In the genomic region with DNA sequence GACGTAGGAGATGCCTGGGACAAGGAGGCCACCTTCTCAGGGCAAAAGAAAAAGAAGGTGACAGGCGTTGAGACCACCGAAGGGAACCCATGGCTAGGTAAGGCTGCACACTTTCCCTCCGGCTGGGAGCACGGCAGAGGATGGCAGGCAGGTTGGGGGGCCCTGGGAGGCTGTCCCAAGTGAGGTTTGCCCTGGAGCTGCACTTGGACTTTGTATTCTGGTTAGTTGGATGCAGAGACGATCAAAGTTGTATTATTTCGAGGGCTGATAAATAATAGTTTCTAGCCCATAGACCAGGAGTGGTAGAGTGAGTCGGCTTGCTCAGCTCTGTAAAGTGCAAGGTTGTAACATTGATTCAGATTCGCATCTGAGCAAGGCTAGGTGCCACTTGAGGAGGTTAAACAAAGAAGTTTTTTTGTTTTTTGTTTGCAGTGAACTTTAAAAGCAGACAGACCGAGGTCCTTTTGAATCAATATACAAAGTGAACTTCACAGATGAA, we compare ENCODE assay signal across 8 cellular contexts. TPM values are rescaled to one million over a fixed set of nuclear protein-coding genes. Genes with fewer than 3 reads are reported as not detected.
A peak's percentile ranks its signal among the peaks of the same experiment; 100 is the strongest.
DNase-seq lines count a peak whose midpoint lies in the region; ATAC-seq, FAIRE-seq and TF ChIP-seq lines count a peak whose summit lies in the region.

No MANE protein-coding gene starts in this region.

- TF ChIP-seq CTCF in AG09309 (IDR thresholded peaks at IDR 0.05; ENCODE audit: control insufficient read depth, insufficient read depth, low read depth, low read length, missing control alignments), result no peak
- TF ChIP-seq CTCF in choroid plexus epithelial cell (conservative IDR thresholded peaks at IDR 0.05; ENCODE audit: low read depth, low read length), result no peak
- TF ChIP-seq CTCF in mucosa of descending colon (IDR thresholded peaks at IDR 0.05), result no peak
- no peak for TF ChIP-seq CTCF in GM10248 (IDR thresholded peaks at IDR 0.05; ENCODE audit: control extremely low read depth, extremely low read depth, low read depth, missing control alignments)

- peaks cover 6% of the 10 kb centered on the region for H3K4me1 ChIP-seq in mucosa of descending colon (ENCODE audit: low read depth)

- ATAC-seq in mucosa of descending colon, result peak; percentile 3

- POLR2A ChIA-PET in GM10248 (lab: Yijun Ruan, JAX), result interaction anchor here (1.0 to 1.4 kb wide), 2 partner anchors 39 to 41 kb away, joined by 4 read pairs; partner anchors contain the start of gene SLC25A28

- intact Hi-C loops in mucosa of descending colon (cut with DNase I, micrococcal nuclease), result no loop called here

- TF ChIP-seq POLR2A in GM12891 (IDR thresholded peaks at IDR 0.05; ENCODE audit: low read depth, low read length), result no peak

- no peaks in the 10 kb centered on the region for H3K36me3 ChIP-seq in mucosa of descending colon (ENCODE audit: low read depth)

- DNase-seq in AG09309 (ENCODE audit: low read depth), result no peak
- DNase-seq in Jurkat, Clone E6-1 (ENCODE audit: low read depth, low spot score), result no peak
- peak; percentile 10 for DNase-seq in choroid plexus epithelial cell (ENCODE audit: low read depth)
- peak in 2 of 3 donors; percentile 9 to 35 for DNase-seq in mucosa of descending colon
- no peak for DNase-seq in NCI-H1105 (lab: John Stamatoyannopoulos, UW)
- no peak for DNase-seq in GM10248 (ENCODE audit: extremely low spot score)
- no peak for DNase-seq in activated CD8-positive, alpha-beta memory T cell treated with anti-CD3 and anti-CD28 coated beads, Interleukin-2, amount 50 U/mL, for 4 hours
- no peak for DNase-seq in GM12891 (ENCODE audit: insufficient read length, low spot score)

- no peak for FAIRE-seq in GM12891 (lab: Jason Lieb, UNC)

- H3K4me3 ChIP-seq in AG09309 (ENCODE audit: control insufficient read depth, low read depth, low read length), result peak overlapping the region; percentile 86
- peak overlapping the region; percentile 80 for H3K4me3 ChIP-seq in Jurkat, Clone E6-1 (ENCODE audit: low read length)
- peak overlapping the region; percentile 98 for H3K4me3 ChIP-seq in choroid plexus epithelial cell (ENCODE audit: low read depth, low read length)
- H3K4me3 ChIP-seq in mucosa of descending colon, result peak overlapping the region; percentile 76

- CTCF ChIA-PET in GM10248 (lab: Yijun Ruan, JAX), result interaction anchor here (0.7 to 2.9 kb wide), 9 partner anchors 11 to 72 kb away, joined by 3 to 8 read pairs (median 4); partner anchors contain the start of genes COX15 and CUTC

- H3K9me3 ChIP-seq in mucosa of descending colon, result no peaks in the 10 kb centered on the region

TF ChIP-seq in GM12891, 5 proteins besides CTCF, POLR2A, EP300 and RAD21:
- TF ChIP-seq POU2F2 (IDR thresholded peaks at IDR 0.05; ENCODE audit: low read depth, low read length), result no peak
- no peak for TF ChIP-seq TAF1 (IDR thresholded peaks at IDR 0.05; ENCODE audit: low read depth, low read length)
- TF ChIP-seq PAX5 (IDR thresholded peaks at IDR 0.05; ENCODE audit: insufficient read depth, low read length, severe bottlenecking), result no peak
- no peak for TF ChIP-seq POLR2AphosphoS5 (IDR thresholded peaks at IDR 0.05; ENCODE audit: low read depth, low read length)
- no peak for TF ChIP-seq SPI1 (IDR thresholded peaks at IDR 0.05; ENCODE audit: low read depth, low read length)
TF ChIP-seq in GM12891: peak in this region for 0.

RNA-seq across cellular contexts. Expression of gene ENTPD7, which starts 0.6 kb away (rescaled TPM):
- polyA plus RNA-seq in Jurkat, Clone E6-1 (2012; ENCODE audit: insufficient read depth, insufficient read length), result 3.8 TPM
- 10 to 100 TPM; 10.2 to 20.5 (median 14.3) TPM for total RNA-seq in mucosa of descending colon
- 0.94 TPM for polyA plus RNA-seq in GM12891 (2012; ENCODE audit: low read depth, missing spikeins)

RNA-seq across cellular contexts. Expression of gene SLC25A28, which starts 39.7 kb away (rescaled TPM):
- 63.1 TPM for polyA plus RNA-seq in Jurkat, Clone E6-1 (2012; ENCODE audit: insufficient read depth, insufficient read length)
- 10 to 100 TPM; 38.2 to 64.4 (median 39.6) TPM for total RNA-seq in mucosa of descending colon
- polyA plus RNA-seq in GM12891 (2012; ENCODE audit: low read depth, missing spikeins), result 30.1 TPM

Comparison
In these comparisons a context has a peak if more than half of its experiments do, and no peak if none do; other contexts are left out.
1. DNase-seq: peak in choroid plexus epithelial cell (single experiment) and mucosa of descending colon (2 of 3); none in AG09309 (single experiment), Jurkat, Clone E6-1 (single experiment), NCI-H1105 (single experiment), GM10248 (single experiment), activated CD8-positive, alpha-beta memory T cell treated with anti-CD3 and anti-CD28 coated beads, Interleukin-2, amount 50 U/mL, for 4 hours (single experiment) and GM12891 (single experiment).
2. Peak in every context shown above with its lines, with median percentiles within 50 percentile points of each other: H3K4me3 ChIP-seq.